31 cellular contexts compared by ENCODE assay signal in the genomic region with DNA sequence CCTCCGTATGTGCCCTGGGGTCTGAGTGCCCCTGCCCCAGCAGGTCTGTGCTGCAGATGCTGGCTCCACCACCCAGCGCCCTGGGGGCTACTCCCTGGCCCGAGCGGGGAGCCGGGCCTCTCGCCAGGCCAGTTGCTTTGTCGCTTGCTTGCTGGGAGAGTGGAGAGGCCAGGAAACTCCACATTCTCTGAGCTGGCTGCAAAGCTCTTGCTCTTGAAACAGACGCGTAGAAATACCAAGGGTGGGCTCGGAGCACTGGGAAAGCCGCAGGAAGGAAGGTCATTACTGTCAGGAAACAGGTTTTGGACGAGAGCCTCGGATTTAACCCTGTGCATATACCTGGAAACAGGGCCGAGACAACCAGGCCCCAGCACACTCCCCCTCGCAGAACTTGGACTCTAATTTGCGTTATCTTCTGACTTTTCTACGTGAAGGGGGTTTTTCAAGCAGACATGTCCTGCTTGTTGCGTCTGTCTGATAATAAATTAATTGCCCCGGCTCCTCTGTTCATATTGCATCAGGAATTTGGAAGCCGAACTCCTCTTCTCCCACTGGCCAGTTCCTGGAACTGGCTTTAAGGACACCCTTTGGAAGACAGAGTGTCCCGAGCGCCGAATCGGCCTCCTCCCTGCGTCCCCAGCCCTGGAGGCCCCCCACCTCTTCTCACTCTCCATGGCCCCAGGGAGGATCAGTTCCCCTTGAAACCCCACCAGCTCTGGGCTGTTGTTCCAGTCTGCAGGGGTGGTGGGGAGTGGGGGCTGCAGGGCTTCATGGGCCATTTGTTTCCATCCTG. TPM values are rescaled to one million over a fixed set of nuclear protein-coding genes. Genes with fewer than 3 reads are reported as not detected.
DNase-seq lines count a peak whose midpoint lies in the region; ATAC-seq, FAIRE-seq and TF ChIP-seq lines count a peak whose summit lies in the region.
"Had no signal": no experiment of that assay in that cellular context is flagged by ENCODE, and none has a peak within 500 bp of the region (broad histone marks: within the 10 kb centered on the region; RNA-seq: fewer than 3 reads in every experiment).

No MANE protein-coding gene starts in this region.

- no peak overlapping the region for H3K4me2 ChIP-seq in endothelial cell of umbilical vein (ENCODE audit: insufficient read depth, low read length)

- no peak overlapping the region for H3K9ac ChIP-seq in endothelial cell of umbilical vein (replicated peaks; ENCODE audit: extremely low read depth, insufficient read depth, low read length)

- peak overlapping the region; percentile 79 for H3K27ac Mint-ChIP-seq in mesothelial cell of epicardium
- no peak overlapping the region for H3K27ac Mint-ChIP-seq in naive thymus-derived CD8-positive, alpha-beta T cell
- H3K27ac Mint-ChIP-seq: activated naive CD8-positive, alpha-beta T cell treated with anti-CD3 and anti-CD28 coated beads, Interleukin-2, amount 10 ng/mL, durations not matched to agents 7 days and 5 days; natural killer cell; stimulated activated memory B cell treated with anti-CD40 and anti-IgM and Interleukin-4, amounts not matched to agents 10 μg/mL and 1 μg/mL and 100 μg/mL, for 72 hours had no signal

- no peaks in the 10 kb centered on the region for H4K20me1 ChIP-seq in endothelial cell of umbilical vein (replicated peaks; ENCODE audit: control insufficient read depth, extremely low read depth, insufficient read depth, low read length)

- H3K27ac ChIP-seq in endothelial cell of umbilical vein (ENCODE audit: insufficient read depth, low read depth, low read length) (no peak overlapping the region), thyroid gland (peak overlapping the region in 2 of 3 donors; percentile 12 to 23)
- H3K27ac ChIP-seq: testis had no signal

- H3K36me3 ChIP-seq in endothelial cell of umbilical vein (ENCODE audit: control insufficient read depth in 2 of 2, extremely low read depth in 1 of 2, insufficient read depth in 2 of 2, low read length in 2 of 2) (no peaks in the 10 kb centered on the region), thyroid gland (no peaks in the 10 kb centered on the region)
- H3K36me3 ChIP-seq: ovary had no signal

- H2AFZ ChIP-seq in endothelial cell of umbilical vein (ENCODE audit: low read depth, low read length), result no peak overlapping the region

- no peak overlapping the region for H3K4me3 ChIP-seq in endothelial cell of umbilical vein (replicated peaks in 1 of 3; ENCODE audit: insufficient read depth in 1 of 3, low read depth in 1 of 3, low read length in 3 of 3)
- no peak overlapping the region for H3K4me3 ChIP-seq in thyroid gland (replicated peaks in 1 of 3)
- H3K4me3 ChIP-seq: ovary, testis had no signal

- intact Hi-C loops in endothelial cell of umbilical vein (cut with micrococcal nuclease), result no loop called here
- intact Hi-C loops in left ventricle myocardium superior (cut with micrococcal nuclease), result no loop called here
- intact Hi-C loops in thyroid gland (cut with DNase I), result no loop called here

- H3K36me3 Mint-ChIP-seq in mesothelial cell of epicardium, result peaks cover 3% of the 10 kb centered on the region
- no peaks in the 10 kb centered on the region for H3K36me3 Mint-ChIP-seq in naive thymus-derived CD8-positive, alpha-beta T cell
- H3K36me3 Mint-ChIP-seq: activated naive CD8-positive, alpha-beta T cell treated with anti-CD3 and anti-CD28 coated beads, Interleukin-2, amount 10 ng/mL, durations not matched to agents 7 days and 5 days; CD14-positive monocyte; natural killer cell; stimulated activated memory B cell treated with anti-CD40 and anti-IgM and Interleukin-4, amounts not matched to agents 10 μg/mL and 1 μg/mL and 100 μg/mL, for 72 hours had no signal

- H3K27me3 Mint-ChIP-seq in mesothelial cell of epicardium (ENCODE audit: low read depth), result no peaks in the 10 kb centered on the region
- no peaks in the 10 kb centered on the region for H3K27me3 Mint-ChIP-seq in naive thymus-derived CD8-positive, alpha-beta T cell
- H3K27me3 Mint-ChIP-seq: activated naive CD8-positive, alpha-beta T cell treated with anti-CD3 and anti-CD28 coated beads, Interleukin-2, amount 10 ng/mL, durations not matched to agents 7 days and 5 days had no signal

- POLR2A ChIA-PET in endothelial cell of umbilical vein (lab: Charles Lee), result no interaction called here
- POLR2A ChIA-PET in naive thymus-derived CD8-positive, alpha-beta T cell (lab: Charles Lee), result no interaction called here

- no peaks in the 10 kb centered on the region for H3K9me1 ChIP-seq in endothelial cell of umbilical vein (replicated peaks; ENCODE audit: control insufficient read depth, extremely low read depth, insufficient read depth, low read length)

- H3K4me1 ChIP-seq in endothelial cell of umbilical vein (ENCODE audit: control insufficient read depth, extremely low read depth, insufficient read depth, low read length) (no peaks in the 10 kb centered on the region), thyroid gland (peaks cover 4 to 20% of the 10 kb centered on the region in 2 donors)

- CTCF ChIA-PET in endothelial cell of umbilical vein (lab: Charles Lee), result no interaction called here

- H3K9me3 Mint-ChIP-seq in mesothelial cell of epicardium, result no peaks in the 10 kb centered on the region
- no peaks in the 10 kb centered on the region for H3K9me3 Mint-ChIP-seq in naive thymus-derived CD8-positive, alpha-beta T cell
- H3K9me3 Mint-ChIP-seq: activated naive CD8-positive, alpha-beta T cell treated with anti-CD3 and anti-CD28 coated beads, Interleukin-2, amount 10 ng/mL, durations not matched to agents 7 days and 5 days; CD14-positive monocyte; natural killer cell; stimulated activated memory B cell treated with anti-CD40 and anti-IgM and Interleukin-4, amounts not matched to agents 10 μg/mL and 1 μg/mL and 100 μg/mL, for 72 hours had no signal

- H3K9me3 ChIP-seq in endothelial cell of umbilical vein (replicated peaks; ENCODE audit: control insufficient read depth, insufficient read depth, low read length), result no peaks in the 10 kb centered on the region
- H3K9me3 ChIP-seq in thyroid gland, result no peaks in the 10 kb centered on the region
- H3K9me3 ChIP-seq: ovary, testis had no signal

- no peak for TF ChIP-seq POLR2A in endothelial cell of umbilical vein (IDR thresholded peaks at IDR 0.05; ENCODE audit: low read depth, low read length)
- no peak for TF ChIP-seq POLR2A in thyroid gland (IDR thresholded peaks at IDR 0.05)

- H3K79me2 ChIP-seq in endothelial cell of umbilical vein (ENCODE audit: control insufficient read depth, insufficient read depth, low read length), result no peaks in the 10 kb centered on the region

- DNase-seq in endothelial cell of umbilical vein (ENCODE audit: low read depth, low spot score) (peak; percentile 29), left ventricle myocardium superior (peak; percentile 62), mesothelial cell of epicardium (ENCODE audit: low spot score in 2 of 2, unreplicated experiment in 2 of 2) (no peak), thyroid gland (no peak)
- DNase-seq in stimulated activated naive CD4-positive, alpha-beta T cell (lab: John Stamatoyannopoulos, UW), result no peak
- DNase-seq in central memory CD4-positive, alpha-beta T cell, result no peak
- no peak for DNase-seq in naive thymus-derived CD8-positive, alpha-beta T cell
- DNase-seq: activated CD4-positive, alpha-beta T cell treated with anti-CD3 and anti-CD28 coated beads for 48 hours; activated effector memory CD4-positive, alpha-beta T cell treated with anti-CD3 and anti-CD28 coated beads, Interleukin-2, amount 50 U/mL, for 16 hours; activated naive CD8-positive, alpha-beta T cell treated with anti-CD3 and anti-CD28 coated beads, Interleukin-2, amount 10 ng/mL, durations not matched to agents 7 days and 5 days; activated T-cell treated with anti-CD3 and anti-CD28 coated beads, Interleukin-2, amount 50 U/mL, for 1 hour; cerebellar nuclear complex; DMS79 treated with DMSO at 0.1 percent for 48 hours; glutamatergic neuron; KG1; MM.1S; natural killer cell; NCI-H1417 treated with DMSO at 0.1 percent for 48 hours; NCI-H82; retina; stimulated activated CD4-positive, alpha-beta T cell treated with anti-CD3 and anti-CD28 coated beads, Interleukin-4, amount 100 ng/mL, for 4 hours; testis had no signal

- FAIRE-seq in endothelial cell of umbilical vein (lab: Jason Lieb, UNC), result peak; percentile 52
- FAIRE-seq: GM19239 had no signal

- H3K27me3 ChIP-seq in endothelial cell of umbilical vein (ENCODE audit: control insufficient read depth in 2 of 2, insufficient read depth in 2 of 2, low read length in 2 of 2) (no peaks in the 10 kb centered on the region), thyroid gland (no peaks in the 10 kb centered on the region)
- H3K27me3 ChIP-seq: ovary, testis had no signal

- WGBS in thyroid gland, 2 donors, result 66 to 68% methylated on average over 19 to 23 of the region's 25 CpGs

- no TSS peak for BruUV-seq in endothelial cell of umbilical vein (replicated peaks; lab: Mats Ljungman, UMichigan)

- TF ChIP-seq CTCF in endothelial cell of umbilical vein (IDR thresholded peaks at IDR 0.05; ENCODE audit: extremely low read depth in 1 of 2, insufficient read depth in 1 of 2, low read depth in 1 of 2, low read length in 2 of 2) (no peak), mesothelial cell of epicardium (IDR thresholded peaks at IDR 0.05; ENCODE audit: unreplicated experiment) (no peak), thyroid gland (IDR thresholded peaks at IDR 0.05) (no peak)

- peaks cover 20% of the 10 kb centered on the region for H3K4me1 Mint-ChIP-seq in mesothelial cell of epicardium
- H3K4me1 Mint-ChIP-seq in naive thymus-derived CD8-positive, alpha-beta T cell, result no peaks in the 10 kb centered on the region
- H3K4me1 Mint-ChIP-seq: activated naive CD8-positive, alpha-beta T cell treated with anti-CD3 and anti-CD28 coated beads, Interleukin-2, amount 10 ng/mL, durations not matched to agents 7 days and 5 days; natural killer cell had no signal

- dilution Hi-C loops in endothelial cell of umbilical vein (cut with MboI; ENCODE audit: extremely low pct_ligation_motif_present, low sequenced_read_pairs), result no loop called here

- no peak overlapping the region for H3K4me3 Mint-ChIP-seq in mesothelial cell of epicardium
- no peak overlapping the region for H3K4me3 Mint-ChIP-seq in naive thymus-derived CD8-positive, alpha-beta T cell
- H3K4me3 Mint-ChIP-seq: activated naive CD8-positive, alpha-beta T cell treated with anti-CD3 and anti-CD28 coated beads, Interleukin-2, amount 10 ng/mL, durations not matched to agents 7 days and 5 days; CD14-positive monocyte; natural killer cell; stimulated activated memory B cell treated with anti-CD40 and anti-IgM and Interleukin-4, amounts not matched to agents 10 μg/mL and 1 μg/mL and 100 μg/mL, for 72 hours had no signal

- ATAC-seq in left ventricle myocardium superior (peak; percentile 58), GM21390 (IDR thresholded peaks at IDR 0.05; ENCODE audit: unreplicated experiment) (no peak)
- ATAC-seq in naive thymus-derived CD8-positive, alpha-beta T cell, result no peak
- ATAC-seq: HCT116; natural killer cell; stimulated activated memory B cell treated with anti-CD40 and anti-IgM and Interleukin-4, amounts not matched to agents 10 μg/mL and 1 μg/mL and 100 μg/mL, for 72 hours had no signal

RNA-seq across cellular contexts. Expression of a gene that starts 11.2 kb away (rescaled TPM):
- total RNA-seq in endothelial cell of umbilical vein, result not detected in 2 replicates
- not detected in 2 replicates for polyA plus RNA-seq in endothelial cell of umbilical vein
- not detected in 2 replicates for polyA plus RNA-seq in endothelial cell of umbilical vein (2011; cell fraction: cytosol; rRNA removed)
- polyA plus RNA-seq in endothelial cell of umbilical vein (2011; cell fraction: nucleus; rRNA removed), result not detected in 2 replicates
- polyA plus RNA-seq in endothelial cell of umbilical vein (2012), result not detected in 2 replicates
- not detected in 2 replicates for polyA minus RNA-seq in endothelial cell of umbilical vein
- polyA minus RNA-seq in endothelial cell of umbilical vein (2011; cell fraction: cytosol; rRNA and poly(A)+ RNA removed), result not detected
- not detected in 2 replicates for polyA minus RNA-seq in endothelial cell of umbilical vein (2011; cell fraction: nucleus; rRNA and poly(A)+ RNA removed)
- total RNA-seq in left ventricle myocardium superior, result 5.1 TPM
- total RNA-seq in mesothelial cell of epicardium, result 6.2 to 7.0 TPM (median 6.5 TPM) in 3 replicates
- 1 to 10 TPM; 2.4 to 9.3 (median 8.7) TPM for total RNA-seq in thyroid gland
- total RNA-seq in naive thymus-derived CD8-positive, alpha-beta T cell, result under 1 TPM; 0.44 to 0.66 TPM
- under 1 TPM in 2 of 3 donors, not detected in 1; 0.03 to 0.14 TPM for polyA plus RNA-seq in naive thymus-derived CD8-positive, alpha-beta T cell
- total RNA-seq: natural killer cell had no signal
- polyA plus RNA-seq: CD14-positive monocyte had no signal

RNA-seq across cellular contexts. Expression of a gene that starts 20.9 kb away (rescaled TPM):
- not detected in 2 replicates for total RNA-seq in endothelial cell of umbilical vein
- polyA plus RNA-seq in endothelial cell of umbilical vein, result not detected in 2 replicates
- polyA plus RNA-seq in endothelial cell of umbilical vein (2011; cell fraction: cytosol; rRNA removed), result not detected in 2 replicates
- not detected in 2 replicates for polyA plus RNA-seq in endothelial cell of umbilical vein (2011; cell fraction: nucleus; rRNA removed)
- not detected in 2 replicates for polyA plus RNA-seq in endothelial cell of umbilical vein (2012)
- polyA minus RNA-seq in endothelial cell of umbilical vein, result not detected in 2 replicates
- polyA minus RNA-seq in endothelial cell of umbilical vein (2011; cell fraction: cytosol; rRNA and poly(A)+ RNA removed), result not detected
- not detected in 2 replicates for polyA minus RNA-seq in endothelial cell of umbilical vein (2011; cell fraction: nucleus; rRNA and poly(A)+ RNA removed)
- not detected for total RNA-seq in left ventricle myocardium superior
- total RNA-seq in mesothelial cell of epicardium, result not detected in 3 replicates
- total RNA-seq in thyroid gland, result not detected
- total RNA-seq in naive thymus-derived CD8-positive, alpha-beta T cell, result not detected
- polyA plus RNA-seq in naive thymus-derived CD8-positive, alpha-beta T cell, result not detected
- total RNA-seq: activated CD8-positive, alpha-beta memory T cell treated with anti-CD3 and anti-CD28 coated beads for 36 hours; activated naive CD8-positive, alpha-beta T cell treated with anti-CD3 and anti-CD28 coated beads, Interleukin-2, amount 10 ng/mL, durations not matched to agents 7 days and 5 days; kidney epithelial cell; mesenteric fat pad; natural killer cell; ovary; testis had no signal
- polyA plus RNA-seq: CD14-positive monocyte, ovary had no signal

Comparison
In these comparisons a context has a peak if more than half of its experiments do, and no peak if none do; other contexts are left out.
1. DNase-seq: peak in endothelial cell of umbilical vein (single experiment) and left ventricle myocardium superior (single experiment); none in mesothelial cell of epicardium (0 of 2), thyroid gland (0 of 2), stimulated activated naive CD4-positive, alpha-beta T cell (0 of 6), central memory CD4-positive, alpha-beta T cell (single experiment) and naive thymus-derived CD8-positive, alpha-beta T cell (0 of 10).